8 cellular contexts compared by ENCODE assay signal in the genomic region with DNA sequence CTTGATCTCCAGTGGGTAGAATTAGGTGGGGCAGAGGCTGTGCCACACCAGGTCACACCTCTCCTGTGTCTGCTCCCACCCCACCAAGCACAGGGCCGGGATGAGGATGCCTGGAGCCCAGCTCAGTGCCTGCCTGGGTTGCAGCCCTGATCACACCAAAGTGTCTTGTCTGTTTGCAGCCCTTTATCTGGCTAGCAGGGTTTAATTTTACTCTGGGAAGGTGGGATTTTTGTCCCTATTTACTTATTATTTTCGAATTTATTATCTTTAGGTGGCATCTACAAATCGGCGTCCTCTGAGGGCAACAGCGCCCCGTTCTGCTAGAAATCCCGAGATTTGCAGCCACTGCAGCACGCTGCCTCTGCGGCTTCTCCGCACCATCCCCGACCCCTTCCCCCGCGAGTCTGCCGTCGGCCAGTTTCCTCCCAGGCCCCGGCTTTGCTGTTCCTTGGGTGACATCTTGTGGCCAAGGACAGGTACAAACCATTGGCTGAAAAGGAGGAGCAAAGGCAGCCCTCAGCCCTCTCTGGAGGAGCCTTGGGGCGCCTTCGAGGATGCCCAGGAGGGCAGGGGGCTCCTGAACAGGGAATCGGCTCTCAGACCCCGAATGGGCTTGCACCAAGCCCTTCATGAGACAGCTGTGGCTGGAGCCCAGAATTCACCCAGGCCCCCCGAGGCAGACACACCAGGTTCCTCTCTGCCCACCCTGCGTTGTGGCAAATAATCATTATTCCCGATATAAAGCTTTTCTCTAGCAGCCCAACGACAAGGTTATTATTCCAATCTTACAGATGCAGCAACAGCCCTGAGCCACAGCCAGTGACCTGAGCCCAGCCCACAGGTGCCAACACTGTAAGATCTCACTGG.
DNase-seq lines count a peak whose midpoint lies in the region; ATAC-seq lines count a peak whose summit lies in the region.

No MANE protein-coding gene starts in this region.

- ATAC-seq in HG02798 (IDR thresholded peaks at IDR 0.05; ENCODE audit: poor library complexity, unreplicated experiment) (peak; percentile 69), GM18867 (IDR thresholded peaks at IDR 0.05; ENCODE audit: unreplicated experiment) (no peak)

- DNase-seq in DMS114 treated with DMSO at 0.1 percent for 48 hours (lab: John Stamatoyannopoulos, UW; ENCODE audit: unreplicated experiment) (peak; percentile 59), NCI-H524 treated with DMSO at 0.1 percent for 48 hours (lab: John Stamatoyannopoulos, UW) (peak; percentile 29), ecto neural progenitor cell (ENCODE audit: low spot score) (peak; percentile 91), medulla oblongata (ENCODE audit: extremely low spot score) (peak; percentile 87)
- peak; percentile 48 to 50 for DNase-seq in activated CD4-positive, alpha-beta T cell treated with anti-CD3 and anti-CD28 coated beads, Interleukin-2, amount 50 U/mL, for 4 hours
- DNase-seq in stimulated activated CD4-positive, alpha-beta T cell treated with anti-CD3 and anti-CD28 coated beads, TNF-alpha, amount 100 ng/mL, for 4 hours (ENCODE audit: low read depth in 3 of 3) = peak; percentile 31 to 36 (median 32)

Comparison
In these comparisons a context has a peak if more than half of its experiments do, and no peak if none do; other contexts are left out.
1. DNase-seq: peak in every context shown above with its lines; median percentile 91 in ecto neural progenitor cell; 87 in medulla oblongata; 59 in DMS114 treated with DMSO at 0.1 percent for 48 hours; 49 in activated CD4-positive, alpha-beta T cell treated with anti-CD3 and anti-CD28 coated beads, Interleukin-2, amount 50 U/mL, for 4 hours; 32 in stimulated activated CD4-positive, alpha-beta T cell treated with anti-CD3 and anti-CD28 coated beads, TNF-alpha, amount 100 ng/mL, for 4 hours; 29 in NCI-H524 treated with DMSO at 0.1 percent for 48 hours.